1 cellular context compared by ENCODE assay signal in genomic region chr11:69429716-69430491, GRCh38.
TF ChIP-seq lines count a peak whose summit lies in the region.

No MANE protein-coding gene starts in this region.

TF ChIP-seq in H1, 55 proteins besides CTCF, POLR2A, EP300 and RAD21:
- TF ChIP-seq POU5F1 (IDR thresholded peaks at IDR 0.05; ENCODE audit: low read depth, low read length) = no peak
